In genomic region chr2:18245375-18245774, GRCh38 we compare ENCODE assay signal across 18 cellular contexts.
"Had no signal": no experiment of that assay in that cellular context is flagged by ENCODE, and none has a peak within 500 bp of the region (broad histone marks: within the 10 kb centered on the region; RNA-seq: fewer than 3 reads in every experiment).

No MANE protein-coding gene starts in this region.

- H3K27me3 ChIP-seq: body of pancreas, left lung, right atrium auricular region, tibial nerve had no signal

- H3K9me3 ChIP-seq: body of pancreas, left lung, right atrium auricular region, tibial nerve had no signal

- H3K4me1 ChIP-seq: body of pancreas, foreskin keratinocyte, left lung, right atrium auricular region, tibial nerve had no signal

- H3K4me3 ChIP-seq: body of pancreas, dorsolateral prefrontal cortex, left lung, right atrium auricular region, tibial nerve had no signal

- H3K36me3 ChIP-seq: left lung, right atrium auricular region, tibial nerve had no signal

- DNase-seq: activated CD4-positive, alpha-beta T cell treated with anti-CD3 and anti-CD28 coated beads, Interleukin-2, amount 10 ng/mL, durations not matched to agents 7 days and 5 days; activated CD8-positive, alpha-beta T cell treated with anti-CD3 and anti-CD28 coated beads, Interleukin-2, amount 10 ng/mL, durations not matched to agents 7 days and 5 days; activated naive CD4-positive, alpha-beta T cell treated with Interleukin-2 at 50 U/mL for 16 hours; activated naive CD8-positive, alpha-beta T cell treated with anti-CD3 and anti-CD28 coated beads, Interleukin-2, amount 10 ng/mL, durations not matched to agents 7 days and 5 days; activated T-cell treated with anti-CD3 and anti-CD28 coated beads, Interleukin-2, amount 50 U/mL, for 24 hours; amygdala; body of pancreas; caudate nucleus; dorsolateral prefrontal cortex; foreskin keratinocyte; hippocampal formation; left lung; naive B cell; stimulated activated CD4-positive, alpha-beta T cell treated with anti-CD3 and anti-CD28 coated beads, Interleukin-2, amount 100 ng/mL, for 24 hours; T-helper 9 cell had no signal

- H3K27ac ChIP-seq: body of pancreas, dorsolateral prefrontal cortex, epithelial cell of prostate, foreskin keratinocyte, left lung, right atrium auricular region, tibial nerve had no signal
